ENCODE assay signal across 8 cellular contexts in genomic region chr17:7885357-7886226, GRCh38. TPM values are rescaled to one million over a fixed set of nuclear protein-coding genes. Genes with fewer than 3 reads are reported as not detected.
A peak's percentile ranks its signal among the peaks of the same experiment; 100 is the strongest.
DNase-seq lines count a peak whose midpoint lies in the region; ATAC-seq, FAIRE-seq and TF ChIP-seq lines count a peak whose summit lies in the region.

No MANE protein-coding gene starts in this region.

- H3K4me1 Mint-ChIP-seq in activated CD4-positive, alpha-beta T cell treated with anti-CD3 and anti-CD28 coated beads, Interleukin-2, amount 10 ng/mL, durations not matched to agents 24 days and 14 days: peaks cover 8% of the 10 kb centered on the region
- H3K4me1 Mint-ChIP-seq in stimulated activated naive CD8-positive, alpha-beta T cell treated with anti-CD3 and anti-CD28 coated beads, Interleukin-15, amount 100 ng/mL, for 72 hours: peaks cover 12% of the 10 kb centered on the region

- peak overlapping the region; percentile 54 for H3K4me3 Mint-ChIP-seq in activated CD4-positive, alpha-beta T cell treated with anti-CD3 and anti-CD28 coated beads, Interleukin-2, amount 10 ng/mL, durations not matched to agents 24 days and 14 days
- H3K4me3 Mint-ChIP-seq in stimulated activated naive CD8-positive, alpha-beta T cell treated with anti-CD3 and anti-CD28 coated beads, Interleukin-15, amount 100 ng/mL, for 72 hours: peak overlapping the region in 1 of 2 donors; percentile 52

- no peak overlapping the region; the same call in 1 of the 2 replicates for H2BK5ac ChIP-seq in H1 (ENCODE audit: low read depth, low read length)

- peaks cover 9 to 30% (median 17%) of the 10 kb centered on the region in 4 experiments for H3K4me1 ChIP-seq in H1 (replicated peaks in 1 of 4; ENCODE audit: control insufficient read depth in 3 of 4, insufficient read depth in 4 of 4, low read length in 3 of 4)
- peaks cover 40% of the 10 kb centered on the region for H3K4me1 ChIP-seq in mesodermal cell (ENCODE audit: control insufficient read depth, insufficient read depth, low read length, poor library complexity, severe bottlenecking)

- H3K14ac ChIP-seq in H1 (ENCODE audit: insufficient read length): no peak overlapping the region

- H3K18ac ChIP-seq in H1 (ENCODE audit: extremely low read depth, low read length): no peak overlapping the region; the same call in 1 of the 2 replicates

- H3K4me2 ChIP-seq in H1 (ENCODE audit: insufficient read depth in 1 of 2, low read depth in 2 of 2, low read length in 2 of 2): peak overlapping the region; percentile 82 to 100

- ATAC-seq in GM18511 (IDR thresholded peaks at IDR 0.05; ENCODE audit: unreplicated experiment): peak; percentile 39
- peak; percentile 42 for ATAC-seq in stimulated activated naive CD8-positive, alpha-beta T cell treated with anti-CD3 and anti-CD28 coated beads, Interleukin-15, amount 100 ng/mL, for 72 hours
- ATAC-seq in HG03039 (IDR thresholded peaks at IDR 0.05; ENCODE audit: unreplicated experiment): no peak

- no peak overlapping the region for H3K56ac ChIP-seq in H1 (replicated peaks; ENCODE audit: insufficient read length, low read depth, low read length)

- H2AK5ac ChIP-seq in H1 (ENCODE audit: low read depth, low read length): no peak overlapping the region

- H3K36me3 ChIP-seq in H1 (ENCODE audit: control insufficient read depth in 2 of 4, insufficient read depth in 4 of 4, low read length in 3 of 4): peaks cover 0 to 4% (median under 1%) of the 10 kb centered on the region in 4 experiments; a peak in 3 of 8 replicates
- peaks cover 11% of the 10 kb centered on the region for H3K36me3 ChIP-seq in mesodermal cell (ENCODE audit: control insufficient read depth, insufficient read depth, low read length)

- no peak for TF ChIP-seq CTCF in H1 (IDR thresholded peaks at IDR 0.05; ENCODE audit: control extremely low read depth in 1 of 3, insufficient read depth in 1 of 3, low read depth in 1 of 3, low read length in 3 of 3)

- POLR2A ChIA-PET in H1 (lab: Charles Lee; ENCODE audit: partially characterized antibody): interaction anchor here (0.6 to 1.7 kb wide), 4 partner anchors 17 to 95 kb away, joined by 3 to 6 read pairs (median 3); no protein-coding TSS in a partner anchor

- H3K79me1 ChIP-seq in H1 (ENCODE audit: low read depth, low read length): no peaks in the 10 kb centered on the region

- H3K27ac Mint-ChIP-seq in activated CD4-positive, alpha-beta T cell treated with anti-CD3 and anti-CD28 coated beads, Interleukin-2, amount 10 ng/mL, durations not matched to agents 24 days and 14 days: peak overlapping the region; percentile 63
- peak overlapping the region in 1 of 2 donors; percentile 65 for H3K27ac Mint-ChIP-seq in stimulated activated naive CD8-positive, alpha-beta T cell treated with anti-CD3 and anti-CD28 coated beads, Interleukin-15, amount 100 ng/mL, for 72 hours

- no peaks in the 10 kb centered on the region for H3K9me3 Mint-ChIP-seq in activated CD4-positive, alpha-beta T cell treated with anti-CD3 and anti-CD28 coated beads, Interleukin-2, amount 10 ng/mL, durations not matched to agents 24 days and 14 days
- H3K9me3 Mint-ChIP-seq in stimulated activated naive CD8-positive, alpha-beta T cell treated with anti-CD3 and anti-CD28 coated beads, Interleukin-15, amount 100 ng/mL, for 72 hours: no peaks in the 10 kb centered on the region

- H3K79me2 ChIP-seq in H1 (ENCODE audit: control insufficient read depth in 1 of 2, insufficient read depth in 2 of 2, low read length in 2 of 2): no peaks in the 10 kb centered on the region

- no peak overlapping the region for H2BK12ac ChIP-seq in H1 (ENCODE audit: low read depth, low read length)

- 3% methylated on average over 15 of the region's 65 CpGs; no CpG with 5 or more reads in 1 of the 2 experiments for WGBS in H1 (ENCODE audit: extremely low coverage in 1 of 2, insufficient coverage in 1 of 2, insufficient read length in 1 of 2, insufficient replicate concordance in 2 of 2, low coverage in 1 of 2, low lambda C conversion rate in 2 of 2, missing lambda C conversion rate in 1 of 2), 2 experiments
- 0% methylated on average over 28 to 43 of the region's 65 CpGs for WGBS in mesodermal cell (ENCODE audit: insufficient coverage in 2 of 2), 2 experiments

- H3K27ac ChIP-seq in H1 (ENCODE audit: low read depth, low read length): no peak overlapping the region
- H3K27ac ChIP-seq in mesodermal cell (ENCODE audit: low read depth, low read length, severe bottlenecking): peak overlapping the region; percentile 92

- H3K23ac ChIP-seq in H1 (ENCODE audit: insufficient read length): no peak overlapping the region

- peak overlapping the region in 1 of 4 experiments; percentile 24; a peak in 1 of 7 replicates for H3K9ac ChIP-seq in H1 (replicated peaks in 1 of 4; ENCODE audit: extremely low read depth in 1 of 4, low read depth in 3 of 4, low read length in 3 of 4)

- no peak overlapping the region; the same call in none of the 2 replicates for H4K8ac ChIP-seq in H1 (ENCODE audit: extremely low read depth, insufficient read depth, low read length)

- 0 out of 2 replicates have a peak overlapping the region, but pooled peaks have one; percentile 86 for H2BK20ac ChIP-seq in H1 (ENCODE audit: low read length)

- peaks cover 15% of the 10 kb centered on the region for H3K36me3 Mint-ChIP-seq in activated CD4-positive, alpha-beta T cell treated with anti-CD3 and anti-CD28 coated beads, Interleukin-2, amount 10 ng/mL, durations not matched to agents 24 days and 14 days (ENCODE audit: low read depth)

- H3K4me3 ChIP-seq in H1 (ENCODE audit: extremely low read depth in 1 of 4, insufficient read depth in 2 of 4, low read depth in 3 of 4, low read length in 4 of 4) (peak overlapping the region; percentile 52 to 83 (median 70)), mesodermal cell (ENCODE audit: extremely low read depth, insufficient read depth, low read length, poor library complexity, severe bottlenecking) (peak overlapping the region; percentile 68)

- H4K20me1 ChIP-seq in H1 (replicated peaks in 1 of 2; ENCODE audit: control insufficient read depth in 1 of 2, insufficient read depth in 2 of 2, low read length in 2 of 2): no peaks in the 10 kb centered on the region

- FAIRE-seq in H1 (lab: Jason Lieb, UNC): no peak

- no peaks in the 10 kb centered on the region for H3K27me3 Mint-ChIP-seq in activated CD4-positive, alpha-beta T cell treated with anti-CD3 and anti-CD28 coated beads, Interleukin-2, amount 10 ng/mL, durations not matched to agents 24 days and 14 days
- no peaks in the 10 kb centered on the region for H3K27me3 Mint-ChIP-seq in stimulated activated naive CD8-positive, alpha-beta T cell treated with anti-CD3 and anti-CD28 coated beads, Interleukin-15, amount 100 ng/mL, for 72 hours

- no peak for TF ChIP-seq EP300 in H1 (IDR thresholded peaks at IDR 0.05; ENCODE audit: borderline replicate concordance in 1 of 2, low read depth in 2 of 2, low read length in 2 of 2)

- TF ChIP-seq RAD21 in H1 (IDR thresholded peaks at IDR 0.05 in 1 of 2, conservative IDR thresholded peaks at IDR 0.05 in 1 of 2; ENCODE audit: low read depth in 2 of 2, low read length in 2 of 2): no peak

- intact Hi-C loops in activated CD4-positive, alpha-beta T cell treated with anti-CD3 and anti-CD28 coated beads, Interleukin-2, amount 10 ng/mL, durations not matched to agents 24 days and 14 days (cut with micrococcal nuclease): loop anchor here (5.0 kb wide), 2 partner anchors 47 to 198 kb away; partner anchors contain the start of genes CNTROB, TP53, TRAPPC1 and WRAP53

- TF ChIP-seq POLR2A in H1 (IDR thresholded peaks at IDR 0.05; ENCODE audit: control extremely low read depth in 1 of 2, low read depth in 2 of 2, low read length in 2 of 2): no peak

- no peak overlapping the region for H2BK120ac ChIP-seq in H1 (replicated peaks; ENCODE audit: low read depth, low read length)

- peaks cover 24% of the 10 kb centered on the region for H3K23me2 ChIP-seq in H1 (ENCODE audit: low read depth, low read length)

- H2AFZ ChIP-seq in H1 (ENCODE audit: low read length): no peak overlapping the region

- H2BK15ac ChIP-seq in H1 (ENCODE audit: low read length): 0 out of 2 replicates have a peak overlapping the region, but pooled peaks have one; percentile 25

- DNase-seq in A172 (ENCODE audit: low spot score) (peak; percentile 60), NCI-H146 (lab: John Stamatoyannopoulos, UW) (peak; percentile 67), H1 (ENCODE audit: low read depth in 1 of 2, low spot score in 2 of 2) (peak in 1 of 2 experiments; percentile 66)
- peak; percentile 85 for DNase-seq in activated CD4-positive, alpha-beta T cell treated with anti-CD3 and anti-CD28 coated beads, Interleukin-2, amount 10 ng/mL, durations not matched to agents 24 days and 14 days
- DNase-seq in stimulated activated naive CD8-positive, alpha-beta T cell treated with anti-CD3 and anti-CD28 coated beads, Interleukin-15, amount 100 ng/mL, for 72 hours: peak; percentile 67 to 72

- H3K27me3 ChIP-seq in H1 (replicated peaks in 1 of 4; ENCODE audit: control insufficient read depth in 3 of 4, extremely low read depth in 1 of 4, insufficient read depth in 3 of 4, low read length in 3 of 4): peaks cover 0 to 10% (median 3%) of the 10 kb centered on the region in 4 experiments; a peak in 3 of 7 replicates

- peak overlapping the region; percentile 79 for H3K4ac ChIP-seq in H1 (replicated peaks; ENCODE audit: insufficient read length, low read depth, low read length)

- no peak overlapping the region for H4K5ac ChIP-seq in H1 (ENCODE audit: insufficient read length, low read depth, low read length)

- H4K91ac ChIP-seq in H1 (replicated peaks; ENCODE audit: insufficient read length, low read length): peak overlapping the region; percentile 67

- H3K9me3 ChIP-seq in H1 (ENCODE audit: insufficient read depth in 2 of 2, low read depth in 1 of 2, low read length in 1 of 2) (no peaks in the 10 kb centered on the region), mesodermal cell (ENCODE audit: control insufficient read depth, low read length) (no peaks in the 10 kb centered on the region)

- CTCF ChIA-PET in H1 (lab: Charles Lee; ENCODE audit: partially characterized antibody): interaction anchor here (0.6 to 1.3 kb wide), 3 partner anchors 15 to 23 kb away, joined by 3 to 4 read pairs (median 3); no protein-coding TSS in a partner anchor

RNA-seq across cellular contexts. Expression of gene CHD3, which starts 3.0 kb away (rescaled TPM):
- total RNA-seq in A172 (2014; rRNA removed; shearing (Covaris generic)): 89.2 and 104 TPM in 2 replicates
- 152 and 158 TPM in 2 replicates for total RNA-seq in activated CD4-positive, alpha-beta T cell treated with anti-CD3 and anti-CD28 coated beads, Interleukin-2, amount 10 ng/mL, durations not matched to agents 24 days and 14 days
- 12.9 and 14.2 TPM in 2 replicates for total RNA-seq in H1 (2021; fragmentation: NEBNext Ultra II Directional; extraction: Animal tissue kit (Norgen Biotek cat#: 25700))
- polyA plus RNA-seq in H1 (2011; rRNA removed): 12.3 and 18.3 TPM in 2 replicates
- 12.4 TPM for polyA plus RNA-seq in H1 (2011; cell fraction: cytosol; rRNA removed)
- polyA plus RNA-seq in H1 (2011; cell fraction: nucleus; rRNA removed): 45.8 TPM
- polyA plus RNA-seq in H1 (2012, experiment 1 of 2): 20.4 to 31.7 TPM (median 27.8 TPM) in 4 replicates
- 4.9 TPM for polyA plus RNA-seq in H1 (2012, experiment 2 of 2)
- polyA plus RNA-seq in H1 (2013, experiment 1 of 2): 12.0 TPM
- polyA plus RNA-seq in H1 (2013, experiment 2 of 2): 11.8 TPM
- polyA minus RNA-seq in H1 (2011; rRNA and poly(A)+ RNA removed): 17.4 and 27.2 TPM in 2 replicates
- polyA minus RNA-seq in H1 (2011; cell fraction: cytosol; rRNA and poly(A)+ RNA removed): 16.4 TPM
- polyA minus RNA-seq in H1 (2011; cell fraction: nucleus; rRNA and poly(A)+ RNA removed): 16.2 TPM
- 57.2 TPM for polyA plus RNA-seq in mesodermal cell (2013, experiment 1 of 2)
- polyA plus RNA-seq in mesodermal cell (2013, experiment 2 of 2): 54.5 TPM

RNA-seq across cellular contexts. Expression of gene CYB5D1, which starts 27.8 kb away (rescaled TPM):
- 15.7 and 18.4 TPM in 2 replicates for total RNA-seq in A172 (2014; rRNA removed; shearing (Covaris generic))
- total RNA-seq in activated CD4-positive, alpha-beta T cell treated with anti-CD3 and anti-CD28 coated beads, Interleukin-2, amount 10 ng/mL, durations not matched to agents 24 days and 14 days: 12.7 and 14.0 TPM in 2 replicates
- total RNA-seq in H1 (2021; fragmentation: NEBNext Ultra II Directional; extraction: Animal tissue kit (Norgen Biotek cat#: 25700)): 15.5 and 18.0 TPM in 2 replicates
- 11.0 and 13.5 TPM in 2 replicates for polyA plus RNA-seq in H1 (2011; rRNA removed)
- polyA plus RNA-seq in H1 (2011; cell fraction: cytosol; rRNA removed): 14.5 TPM
- polyA plus RNA-seq in H1 (2011; cell fraction: nucleus; rRNA removed): 11.9 TPM
- 13.6 to 15.2 TPM (median 14.3 TPM) in 4 replicates for polyA plus RNA-seq in H1 (2012, experiment 1 of 2)
- polyA plus RNA-seq in H1 (2012, experiment 2 of 2): 1.9 TPM
- polyA plus RNA-seq in H1 (2013, experiment 1 of 2): 9.2 TPM
- polyA plus RNA-seq in H1 (2013, experiment 2 of 2): 10.4 TPM
- 10.8 and 16.3 TPM in 2 replicates for polyA minus RNA-seq in H1 (2011; rRNA and poly(A)+ RNA removed)
- polyA minus RNA-seq in H1 (2011; cell fraction: cytosol; rRNA and poly(A)+ RNA removed): 5.7 TPM
- 10.8 TPM for polyA minus RNA-seq in H1 (2011; cell fraction: nucleus; rRNA and poly(A)+ RNA removed)
- 55.6 TPM for polyA plus RNA-seq in mesodermal cell (2013, experiment 1 of 2)
- 97.7 TPM for polyA plus RNA-seq in mesodermal cell (2013, experiment 2 of 2)

RNA-seq across cellular contexts. Expression of gene NAA38, which starts 28.2 kb away (rescaled TPM):
- total RNA-seq in A172 (2014; rRNA removed; shearing (Covaris generic)): 200 and 243 TPM in 2 replicates
- 45.2 and 47.5 TPM in 2 replicates for total RNA-seq in activated CD4-positive, alpha-beta T cell treated with anti-CD3 and anti-CD28 coated beads, Interleukin-2, amount 10 ng/mL, durations not matched to agents 24 days and 14 days
- total RNA-seq in H1 (2021; fragmentation: NEBNext Ultra II Directional; extraction: Animal tissue kit (Norgen Biotek cat#: 25700)): 27.0 and 30.2 TPM in 2 replicates
- 109 and 116 TPM in 2 replicates for polyA plus RNA-seq in H1 (2011; rRNA removed)
- 69.8 TPM for polyA plus RNA-seq in H1 (2011; cell fraction: cytosol; rRNA removed)
- 69.1 TPM for polyA plus RNA-seq in H1 (2011; cell fraction: nucleus; rRNA removed)
- 37.0 to 54.9 TPM (median 48.8 TPM) in 4 replicates for polyA plus RNA-seq in H1 (2012, experiment 1 of 2)
- polyA plus RNA-seq in H1 (2012, experiment 2 of 2): 49.4 TPM
- 62.5 TPM for polyA plus RNA-seq in H1 (2013, experiment 1 of 2)
- 54.4 TPM for polyA plus RNA-seq in H1 (2013, experiment 2 of 2)
- 5.6 and 11.4 TPM in 2 replicates for polyA minus RNA-seq in H1 (2011; rRNA and poly(A)+ RNA removed)
- 93.6 TPM for polyA minus RNA-seq in H1 (2011; cell fraction: cytosol; rRNA and poly(A)+ RNA removed)
- polyA minus RNA-seq in H1 (2011; cell fraction: nucleus; rRNA and poly(A)+ RNA removed): 26.3 TPM
- polyA plus RNA-seq in mesodermal cell (2013, experiment 1 of 2): 70.4 TPM
- polyA plus RNA-seq in mesodermal cell (2013, experiment 2 of 2): 59.4 TPM

RNA-seq across cellular contexts. Expression of gene RNF227, which starts 30.5 kb away (rescaled TPM):
- total RNA-seq in A172 (2014; rRNA removed; shearing (Covaris generic)): 1.5 and 1.8 TPM in 2 replicates
- 6.2 and 6.5 TPM in 2 replicates for total RNA-seq in activated CD4-positive, alpha-beta T cell treated with anti-CD3 and anti-CD28 coated beads, Interleukin-2, amount 10 ng/mL, durations not matched to agents 24 days and 14 days
- total RNA-seq in H1 (2021; fragmentation: NEBNext Ultra II Directional; extraction: Animal tissue kit (Norgen Biotek cat#: 25700)): 0.63 and 0.77 TPM in 2 replicates
- 1.1 and 1.7 TPM in 2 replicates for polyA plus RNA-seq in H1 (2011; rRNA removed)
- 0.94 TPM for polyA plus RNA-seq in H1 (2011; cell fraction: cytosol; rRNA removed)
- polyA plus RNA-seq in H1 (2011; cell fraction: nucleus; rRNA removed): 0.56 TPM
- polyA plus RNA-seq in H1 (2012, experiment 1 of 2): 0.64 to 2.2 TPM (median 0.83 TPM) in 4 replicates
- polyA plus RNA-seq in H1 (2012, experiment 2 of 2): 0.63 TPM
- 0.67 TPM for polyA plus RNA-seq in H1 (2013, experiment 1 of 2)
- 0.48 TPM for polyA plus RNA-seq in H1 (2013, experiment 2 of 2)
- 0.27 and 0.47 TPM in 2 replicates for polyA minus RNA-seq in H1 (2011; rRNA and poly(A)+ RNA removed)
- polyA minus RNA-seq in H1 (2011; cell fraction: cytosol; rRNA and poly(A)+ RNA removed): 0.66 TPM
- 0.20 TPM for polyA minus RNA-seq in H1 (2011; cell fraction: nucleus; rRNA and poly(A)+ RNA removed)
- 1.4 TPM for polyA plus RNA-seq in mesodermal cell (2013, experiment 1 of 2)
- 2.0 TPM for polyA plus RNA-seq in mesodermal cell (2013, experiment 2 of 2)

RNA-seq across cellular contexts. Expression of gene TMEM88, which starts 30.7 kb away (rescaled TPM):
- not detected in 2 replicates for total RNA-seq in A172 (2014; rRNA removed; shearing (Covaris generic))
- total RNA-seq in activated CD4-positive, alpha-beta T cell treated with anti-CD3 and anti-CD28 coated beads, Interleukin-2, amount 10 ng/mL, durations not matched to agents 24 days and 14 days: 6.1 and 7.1 TPM in 2 replicates
- total RNA-seq in H1 (2021; fragmentation: NEBNext Ultra II Directional; extraction: Animal tissue kit (Norgen Biotek cat#: 25700)): 0.69 TPM in 1 of 2 replicates, not detected in the other
- 8.8 and 11.6 TPM in 2 replicates for polyA plus RNA-seq in H1 (2011; rRNA removed)
- 4.2 TPM for polyA plus RNA-seq in H1 (2011; cell fraction: cytosol; rRNA removed)
- 6.0 TPM for polyA plus RNA-seq in H1 (2011; cell fraction: nucleus; rRNA removed)
- 2.9 to 6.2 TPM (median 4.0 TPM) in 4 replicates for polyA plus RNA-seq in H1 (2012, experiment 1 of 2)
- 5.3 TPM for polyA plus RNA-seq in H1 (2012, experiment 2 of 2)
- 1.1 TPM for polyA plus RNA-seq in H1 (2013, experiment 1 of 2)
- 1.3 TPM for polyA plus RNA-seq in H1 (2013, experiment 2 of 2)
- 0.37 and 0.91 TPM in 2 replicates for polyA minus RNA-seq in H1 (2011; rRNA and poly(A)+ RNA removed)
- not detected for polyA minus RNA-seq in H1 (2011; cell fraction: cytosol; rRNA and poly(A)+ RNA removed)
- polyA minus RNA-seq in H1 (2011; cell fraction: nucleus; rRNA and poly(A)+ RNA removed): 2.1 TPM
- polyA plus RNA-seq in mesodermal cell (2013, experiment 1 of 2): 240 TPM
- polyA plus RNA-seq in mesodermal cell (2013, experiment 2 of 2): 335 TPM
